In genomic region chr15:39835550-39835949, GRCh38 we compare ENCODE assay signal across 17 cellular contexts.
"Had no signal": no experiment of that assay in that cellular context is flagged by ENCODE, and none has a peak within 500 bp of the region (broad histone marks: within the 10 kb centered on the region; RNA-seq: fewer than 3 reads in every experiment).

No MANE protein-coding gene starts in this region.

- H3K27ac Mint-ChIP-seq: activated naive CD4-positive, alpha-beta T cell treated with anti-CD3 and anti-CD28 coated beads for 36 hours; activated naive CD8-positive, alpha-beta T cell treated with anti-CD3 and anti-CD28 coated beads, Interleukin-2, amount 50 U/mL, for 24 hours; activated T-helper 17 cell treated with anti-CD3 and anti-CD28 coated beads, Interleukin-2, amount 50 U/mL, for 72 hours had no signal

- H3K4me1 Mint-ChIP-seq: activated naive CD8-positive, alpha-beta T cell treated with anti-CD3 and anti-CD28 coated beads, Interleukin-2, amount 50 U/mL, for 24 hours; activated T-helper 17 cell treated with anti-CD3 and anti-CD28 coated beads, Interleukin-2, amount 50 U/mL, for 72 hours had no signal

- H3K9me3 Mint-ChIP-seq: activated naive CD4-positive, alpha-beta T cell treated with anti-CD3 and anti-CD28 coated beads for 36 hours; activated T-helper 17 cell treated with anti-CD3 and anti-CD28 coated beads, Interleukin-2, amount 50 U/mL, for 72 hours had no signal

- H3K9ac ChIP-seq: parathyroid adenoma had no signal

- H2AFZ ChIP-seq: parathyroid adenoma had no signal

- H3K79me2 ChIP-seq: parathyroid adenoma had no signal

- H3K4me3 ChIP-seq: gastrocnemius medialis, heart left ventricle, lung, thoracic aorta, upper lobe of right lung had no signal

- DNase-seq: activated CD4-positive, alpha-beta T cell treated with anti-CD3 and anti-CD28 coated beads, Interleukin-2, amount 50 U/mL, for 1 hour; activated naive CD4-positive, alpha-beta T cell treated with anti-CD3 and anti-CD28 coated beads for 36 hours; activated naive CD8-positive, alpha-beta T cell treated with anti-CD3 and anti-CD28 coated beads, Interleukin-2, amount 50 U/mL, for 24 hours; activated T-cell treated with anti-CD3 and anti-CD28 coated beads for 4 hours; aorta; gastrocnemius medialis; heart left ventricle; left colon; stimulated activated CD4-positive, alpha-beta T cell treated with anti-CD3 and anti-CD28 coated beads, Interleukin-12 subunit alpha, Interleukin-12 subunit beta, amount 100 ng/mL, for 4 hours; stimulated activated CD4-positive, alpha-beta T cell treated with anti-CD3 and anti-CD28 coated beads, Interleukin-2, amount 100 ng/mL, for 24 hours; upper lobe of right lung had no signal

- H3K4me3 Mint-ChIP-seq: activated naive CD4-positive, alpha-beta T cell treated with anti-CD3 and anti-CD28 coated beads for 36 hours; activated naive CD8-positive, alpha-beta T cell treated with anti-CD3 and anti-CD28 coated beads, Interleukin-2, amount 50 U/mL, for 24 hours; activated T-helper 17 cell treated with anti-CD3 and anti-CD28 coated beads, Interleukin-2, amount 50 U/mL, for 72 hours had no signal

- H3K27ac ChIP-seq: epithelial cell of prostate, gastrocnemius medialis, heart left ventricle, neutrophil, parathyroid adenoma, thoracic aorta, upper lobe of right lung had no signal

- H3K4me1 ChIP-seq: gastrocnemius medialis, heart left ventricle, parathyroid adenoma, upper lobe of right lung had no signal

- ATAC-seq: activated naive CD8-positive, alpha-beta T cell treated with anti-CD3 and anti-CD28 coated beads, Interleukin-2, amount 50 U/mL, for 24 hours; activated T-helper 17 cell treated with anti-CD3 and anti-CD28 coated beads, Interleukin-2, amount 50 U/mL, for 72 hours; gastrocnemius medialis; heart left ventricle; left colon; upper lobe of right lung had no signal

- H3K36me3 ChIP-seq: gastrocnemius medialis, heart left ventricle, neutrophil, thoracic aorta, upper lobe of right lung had no signal

- H3K27me3 ChIP-seq: gastrocnemius medialis, heart left ventricle, neutrophil, upper lobe of right lung had no signal

- H3K9me3 ChIP-seq: gastrocnemius medialis, neutrophil, thoracic aorta, upper lobe of right lung had no signal
